In genomic region chr15:41022487-41023090, GRCh38 we compare ENCODE assay signal across 8 cellular contexts.
DNase-seq lines count a peak whose midpoint lies in the region; ATAC-seq and TF ChIP-seq lines count a peak whose summit lies in the region.

No MANE protein-coding gene starts in this region.

- CTCF ChIA-PET in AG04449 (lab: Yijun Ruan, JAX) (interaction anchor here (1.2 to 14.9 kb wide), 25 partner anchors 9 to 167 kb away, joined by 3 to 498 read pairs (median 9); partner anchors contain the start of genes CHAC1, DLL4 and VPS18), GM10248 (lab: Yijun Ruan, JAX) (interaction anchor here (0.7 to 11.8 kb wide), 28 partner anchors 8 to 165 kb away, joined by 3 to 215 read pairs (median 4); partner anchors contain the start of genes DLL4 and VPS18)

- DNase-seq in AG04449 (ENCODE audit: low read depth, low spot score) (peak; percentile 16), GM10248 (ENCODE audit: extremely low spot score) (peak; percentile 37), NCI-H2196 treated with DMSO at 0.1 percent for 48 hours (lab: John Stamatoyannopoulos, UW; ENCODE audit: unreplicated experiment) (peak; percentile 2), fibroblast of villous mesenchyme (ENCODE audit: low read depth) (peak; percentile 73), osteocyte (ENCODE audit: extremely low spot score, unreplicated experiment) (no peak)
- peak; percentile 42 to 43 for DNase-seq in activated T-cell treated with anti-CD3 and anti-CD28 coated beads, Interleukin-2, amount 50 U/mL, for 72 hours

- peak; percentile 61 to 71 for ATAC-seq in activated T-cell treated with anti-CD3 and anti-CD28 coated beads, Interleukin-2, amount 50 U/mL, for 72 hours (replicated peaks in 1 of 2)
- ATAC-seq in GM21619 (IDR thresholded peaks at IDR 0.05; ENCODE audit: unreplicated experiment) (no peak), HG03378 (IDR thresholded peaks at IDR 0.05; ENCODE audit: unreplicated experiment) (no peak)

- TF ChIP-seq CTCF in AG04449 (IDR thresholded peaks at IDR 0.05; ENCODE audit: insufficient read depth, low read length, missing control alignments) (peak; percentile 77), GM10248 (IDR thresholded peaks at IDR 0.05; ENCODE audit: control extremely low read depth, extremely low read depth, low read depth, missing control alignments) (peak; percentile 65), fibroblast of villous mesenchyme (IDR thresholded peaks at IDR 0.05; ENCODE audit: insufficient read depth, low read depth, low read length) (peak; percentile 85), osteocyte (IDR thresholded peaks at IDR 0.05) (peak; percentile 87)

- H3K4me1 Mint-ChIP-seq in activated T-cell treated with anti-CD3 and anti-CD28 coated beads, Interleukin-2, amount 50 U/mL, for 72 hours (ENCODE audit: low read depth), result no peaks in the 10 kb centered on the region
- peaks cover 33% of the 10 kb centered on the region for H3K4me1 Mint-ChIP-seq in osteocyte (ENCODE audit: unreplicated experiment)

- peaks cover 6 to 22% of the 10 kb centered on the region in 2 donors for H3K36me3 Mint-ChIP-seq in activated T-cell treated with anti-CD3 and anti-CD28 coated beads, Interleukin-2, amount 50 U/mL, for 72 hours (ENCODE audit: insufficient read depth in 2 of 2)
- peaks cover 31% of the 10 kb centered on the region for H3K36me3 Mint-ChIP-seq in osteocyte (ENCODE audit: unreplicated experiment)

- POLR2A ChIA-PET in AG04449 (lab: Yijun Ruan, JAX) (interaction anchor here (0.8 to 1.7 kb wide), 3 partner anchors 64 to 70 kb away, joined by 3 to 4 read pairs (median 4); partner anchors contain the start of gene CHAC1), GM10248 (lab: Yijun Ruan, JAX) (no interaction called here)

- peak overlapping the region; percentile 12 for H3K27ac Mint-ChIP-seq in activated T-cell treated with anti-CD3 and anti-CD28 coated beads, Interleukin-2, amount 50 U/mL, for 72 hours
- H3K27ac Mint-ChIP-seq in osteocyte (ENCODE audit: unreplicated experiment), result peak overlapping the region; percentile 67

- no peak overlapping the region for H3K4me3 Mint-ChIP-seq in activated T-cell treated with anti-CD3 and anti-CD28 coated beads, Interleukin-2, amount 50 U/mL, for 72 hours
- no peak overlapping the region for H3K4me3 Mint-ChIP-seq in osteocyte (ENCODE audit: unreplicated experiment)

- no peaks in the 10 kb centered on the region for H3K27me3 Mint-ChIP-seq in activated T-cell treated with anti-CD3 and anti-CD28 coated beads, Interleukin-2, amount 50 U/mL, for 72 hours (ENCODE audit: low read depth)
- no peaks in the 10 kb centered on the region for H3K27me3 Mint-ChIP-seq in osteocyte (ENCODE audit: unreplicated experiment)

- no peak overlapping the region for H3K4me3 ChIP-seq in AG04449 (ENCODE audit: low read depth, low read length)
- H3K4me3 ChIP-seq in fibroblast of villous mesenchyme (ENCODE audit: low read depth, low read length), result no peak overlapping the region

- no peaks in the 10 kb centered on the region for H3K9me3 Mint-ChIP-seq in activated T-cell treated with anti-CD3 and anti-CD28 coated beads, Interleukin-2, amount 50 U/mL, for 72 hours
- H3K9me3 Mint-ChIP-seq in osteocyte (ENCODE audit: unreplicated experiment), result no peaks in the 10 kb centered on the region

Comparison
In these comparisons a context has a peak if more than half of its experiments do, and no peak if none do; other contexts are left out.
1. ATAC-seq: peak in activated T-cell treated with anti-CD3 and anti-CD28 coated beads, Interleukin-2, amount 50 U/mL, for 72 hours (2 of 2); none in GM21619 (single experiment) and HG03378 (single experiment).
2. Peak in every context shown above with its lines, with median percentiles within 50 percentile points of each other: CTCF ChIP-seq.